17 cellular contexts compared by ENCODE assay signal in the genomic region with DNA sequence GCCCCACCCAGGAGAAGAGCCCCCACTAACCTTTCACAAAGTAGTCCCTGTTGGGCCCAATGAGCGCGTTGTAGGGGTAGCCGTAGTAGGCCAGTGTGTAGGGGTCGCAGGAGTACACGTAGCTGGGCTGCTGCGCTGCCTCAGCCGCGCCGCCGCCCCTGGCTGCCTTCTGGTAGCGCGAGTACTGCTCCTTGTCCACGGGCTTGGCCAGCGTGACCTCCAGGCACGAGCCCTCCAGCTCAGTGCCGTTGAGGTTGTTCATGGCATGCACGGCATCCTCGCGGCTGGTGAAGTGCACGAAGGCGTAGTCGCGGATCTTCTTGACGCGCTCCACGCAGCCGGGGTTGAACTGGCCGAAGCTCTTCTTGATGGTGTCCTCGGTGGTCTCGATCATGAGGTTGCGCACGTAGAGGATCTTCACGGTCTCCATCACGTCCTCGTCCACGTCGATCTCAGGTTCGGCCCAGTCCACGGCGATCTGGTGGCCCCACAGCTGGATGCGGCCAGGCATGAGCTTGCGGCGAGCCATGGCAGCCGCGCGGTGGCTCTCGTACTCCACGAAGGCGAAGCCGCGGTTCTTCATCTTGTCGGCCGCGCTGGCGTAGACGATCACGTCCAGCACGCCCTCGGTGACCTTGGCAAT.
A peak's percentile ranks its signal among the peaks of the same experiment; 100 is the strongest.
DNase-seq lines count a peak whose midpoint lies in the region; ATAC-seq and TF ChIP-seq lines count a peak whose summit lies in the region.
"Had no signal": no experiment of that assay in that cellular context is flagged by ENCODE, and none has a peak within 500 bp of the region (broad histone marks: within the 10 kb centered on the region; RNA-seq: fewer than 3 reads in every experiment).

No MANE protein-coding gene starts in this region.

- peaks cover 34% of the 10 kb centered on the region for H3K36me3 Mint-ChIP-seq in activated naive CD4-positive, alpha-beta T cell treated with anti-CD3 and anti-CD28 coated beads, Interleukin-2, amount 10 ng/mL, durations not matched to agents 7 days and 5 days
- peaks cover 0 to 12% of the 10 kb centered on the region in 2 donors for H3K36me3 Mint-ChIP-seq in activated naive CD4-positive, alpha-beta T cell treated with anti-CD3 and anti-CD28 coated beads, Interleukin-2, amount 50 U/mL, for 72 hours

- CTCF ChIA-PET in activated naive CD4-positive, alpha-beta T cell treated with anti-CD3 and anti-CD28 coated beads, Interleukin-2, amount 10 ng/mL, durations not matched to agents 7 days and 5 days (lab: Charles Lee), result no interaction called here

- no peaks in the 10 kb centered on the region for H3K36me3 ChIP-seq in testis (ENCODE audit: low read depth, missing control alignments)
- H3K36me3 ChIP-seq: HAP-1 had no signal

- ATAC-seq in activated naive CD4-positive, alpha-beta T cell treated with anti-CD3 and anti-CD28 coated beads, Interleukin-2, amount 50 U/mL, for 72 hours, result no peak
- ATAC-seq in left lobe of liver, result peak; percentile 8
- no peak for ATAC-seq in GM21390 (IDR thresholded peaks at IDR 0.05; ENCODE audit: unreplicated experiment)
- no peak for ATAC-seq in HG03469 (IDR thresholded peaks at IDR 0.05; ENCODE audit: unreplicated experiment)
- ATAC-seq: A549 had no signal

- intact Hi-C loops in testis (cut with DNase I; ENCODE audit: low total_unique reads), result no loop called here

- H3K27me3 Mint-ChIP-seq in activated naive CD4-positive, alpha-beta T cell treated with anti-CD3 and anti-CD28 coated beads, Interleukin-2, amount 10 ng/mL, durations not matched to agents 7 days and 5 days, result no peaks in the 10 kb centered on the region
- H3K27me3 Mint-ChIP-seq: CD4-positive, alpha-beta T cell had no signal

- H3K9me3 ChIP-seq in testis, result no peaks in the 10 kb centered on the region
- H3K9me3 ChIP-seq: A549, Caco-2, HAP-1 had no signal

- no peak for TF ChIP-seq CTCF in testis (IDR thresholded peaks at IDR 0.05)

- H3K27ac ChIP-seq in testis, result no peak overlapping the region
- H3K27ac ChIP-seq: 22Rv1, A549, C4-2B had no signal

- no peak overlapping the region for H3K4me3 Mint-ChIP-seq in activated naive CD4-positive, alpha-beta T cell treated with anti-CD3 and anti-CD28 coated beads, Interleukin-2, amount 10 ng/mL, durations not matched to agents 7 days and 5 days
- H3K4me3 Mint-ChIP-seq: CD4-positive, alpha-beta T cell had no signal

- DNase-seq in activated naive CD4-positive, alpha-beta T cell treated with anti-CD3 and anti-CD28 coated beads, Interleukin-2, amount 10 ng/mL, durations not matched to agents 7 days and 5 days, result no peak
- no peak for DNase-seq in activated naive CD4-positive, alpha-beta T cell treated with anti-CD3 and anti-CD28 coated beads, Interleukin-2, amount 50 U/mL, for 72 hours (ENCODE audit: low spot score in 2 of 2)
- DNase-seq in left lobe of liver (ENCODE audit: low spot score), result no peak
- DNase-seq in testis, result peak; percentile 18
- no peak for DNase-seq in stimulated activated CD4-positive, alpha-beta T cell treated with anti-CD3 and anti-CD28 coated beads, Interleukin-2, amount 100 ng/mL, for 24 hours
- DNase-seq in Kasumi-1 (lab: John Stamatoyannopoulos, UW), result no peak
- DNase-seq: AML-193; Caco-2; CD4-positive, alpha-beta T cell; GOT3; IMR-90 had no signal

- no peaks in the 10 kb centered on the region for H3K4me1 ChIP-seq in testis
- H3K4me1 ChIP-seq: A549, HAP-1 had no signal

- peaks cover 88% of the 10 kb centered on the region for H3K4me1 Mint-ChIP-seq in activated naive CD4-positive, alpha-beta T cell treated with anti-CD3 and anti-CD28 coated beads, Interleukin-2, amount 10 ng/mL, durations not matched to agents 7 days and 5 days

- peak overlapping the region; percentile 28 for H3K27ac Mint-ChIP-seq in activated naive CD4-positive, alpha-beta T cell treated with anti-CD3 and anti-CD28 coated beads, Interleukin-2, amount 10 ng/mL, durations not matched to agents 7 days and 5 days
- no peak overlapping the region for H3K27ac Mint-ChIP-seq in activated naive CD4-positive, alpha-beta T cell treated with anti-CD3 and anti-CD28 coated beads, Interleukin-2, amount 50 U/mL, for 72 hours
- H3K27ac Mint-ChIP-seq: CD4-positive, alpha-beta T cell had no signal

- no peak for TF ChIP-seq POLR2A in testis (IDR thresholded peaks at IDR 0.05)

- peak overlapping the region; percentile 24 to 29 for H3K4me3 ChIP-seq in testis
- H3K4me3 ChIP-seq: A549, HAP-1 had no signal

- H3K9me3 Mint-ChIP-seq in activated naive CD4-positive, alpha-beta T cell treated with anti-CD3 and anti-CD28 coated beads, Interleukin-2, amount 10 ng/mL, durations not matched to agents 7 days and 5 days, result peaks cover 13% of the 10 kb centered on the region
- no peaks in the 10 kb centered on the region for H3K9me3 Mint-ChIP-seq in activated naive CD4-positive, alpha-beta T cell treated with anti-CD3 and anti-CD28 coated beads, Interleukin-2, amount 50 U/mL, for 72 hours
- H3K9me3 Mint-ChIP-seq: CD4-positive, alpha-beta T cell had no signal

- no peaks in the 10 kb centered on the region for H3K27me3 ChIP-seq in testis

- 82 to 83% methylated on average over 18 to 59 of the region's 59 CpGs for WGBS in testis, 2 donors
